29 cellular contexts compared by ENCODE assay signal in genomic region chr4:95162867-95163266, GRCh38.
"Had no signal": no experiment of that assay in that cellular context is flagged by ENCODE, and none has a peak within 500 bp of the region (broad histone marks: within the 10 kb centered on the region; RNA-seq: fewer than 3 reads in every experiment).

No MANE protein-coding gene starts in this region.

- FAIRE-seq: urothelium cell line had no signal

- H3K9me3 ChIP-seq: stomach, suprapubic skin, testis, thoracic aorta, thyroid gland, tibial artery, tibial nerve, transverse colon, upper lobe of left lung, upper lobe of right lung, uterus, vagina had no signal

- H3K4me3 Mint-ChIP-seq: stimulated activated effector memory CD8-positive, alpha-beta T cell treated with anti-CD3 and anti-CD28 coated beads, Interleukin-12 subunit alpha, Interleukin-12 subunit beta, amount 100 ng/mL, for 72 hours; stimulated activated memory B cell treated with anti-CD40 and anti-IgM and Interleukin-4, amounts not matched to agents 10 μg/mL and 1 μg/mL and 100 μg/mL, for 72 hours; stimulated activated naive B cell treated with anti-CD40 and anti-IgM and Interleukin-4, amounts not matched to agents 10 μg/mL and 1 μg/mL and 100 μg/mL, for 72 hours; stimulated activated naive CD8-positive, alpha-beta T cell treated with anti-CD3 and anti-CD28 coated beads, Interleukin-15, amount 100 ng/mL, for 72 hours; stimulated activated naive CD8-positive, alpha-beta T cell treated with anti-CD3 and anti-CD28 coated beads, Interleukin-15, Interleukin-2, amounts not matched to agents 100 ng/mL and 50 ng/mL, for 24 hours; type B pancreatic cell had no signal

- H3K27me3 Mint-ChIP-seq: stimulated activated naive CD8-positive, alpha-beta T cell treated with anti-CD3 and anti-CD28 coated beads, Interleukin-15, Interleukin-2, amounts not matched to agents 100 ng/mL and 50 ng/mL, for 24 hours had no signal

- H3K27ac Mint-ChIP-seq: stimulated activated effector memory CD8-positive, alpha-beta T cell treated with anti-CD3 and anti-CD28 coated beads, Interleukin-12 subunit alpha, Interleukin-12 subunit beta, amount 100 ng/mL, for 72 hours; stimulated activated memory B cell treated with anti-CD40 and anti-IgM and Interleukin-4, amounts not matched to agents 10 μg/mL and 1 μg/mL and 100 μg/mL, for 72 hours; stimulated activated naive B cell treated with anti-CD40 and anti-IgM and Interleukin-4, amounts not matched to agents 10 μg/mL and 1 μg/mL and 100 μg/mL, for 72 hours; stimulated activated naive CD8-positive, alpha-beta T cell treated with anti-CD3 and anti-CD28 coated beads, Interleukin-15, amount 100 ng/mL, for 72 hours; stimulated activated naive CD8-positive, alpha-beta T cell treated with anti-CD3 and anti-CD28 coated beads, Interleukin-15, Interleukin-2, amounts not matched to agents 100 ng/mL and 50 ng/mL, for 24 hours; type B pancreatic cell had no signal

- H3K4me1 ChIP-seq: stomach, suprapubic skin, testis, tibial artery, transverse colon, upper lobe of left lung, upper lobe of right lung, uterus, vagina had no signal

- H3K9me3 Mint-ChIP-seq: stimulated activated effector memory CD8-positive, alpha-beta T cell treated with anti-CD3 and anti-CD28 coated beads, Interleukin-12 subunit alpha, Interleukin-12 subunit beta, amount 100 ng/mL, for 72 hours; stimulated activated memory B cell treated with anti-CD40 and anti-IgM and Interleukin-4, amounts not matched to agents 10 μg/mL and 1 μg/mL and 100 μg/mL, for 72 hours; stimulated activated naive B cell treated with anti-CD40 and anti-IgM and Interleukin-4, amounts not matched to agents 10 μg/mL and 1 μg/mL and 100 μg/mL, for 72 hours; stimulated activated naive CD8-positive, alpha-beta T cell treated with anti-CD3 and anti-CD28 coated beads, Interleukin-15, amount 100 ng/mL, for 72 hours; stimulated activated naive CD8-positive, alpha-beta T cell treated with anti-CD3 and anti-CD28 coated beads, Interleukin-15, Interleukin-2, amounts not matched to agents 100 ng/mL and 50 ng/mL, for 24 hours; type B pancreatic cell had no signal

- H3K36me3 Mint-ChIP-seq: stimulated activated memory B cell treated with anti-CD40 and anti-IgM and Interleukin-4, amounts not matched to agents 10 μg/mL and 1 μg/mL and 100 μg/mL, for 72 hours; stimulated activated naive B cell treated with anti-CD40 and anti-IgM and Interleukin-4, amounts not matched to agents 10 μg/mL and 1 μg/mL and 100 μg/mL, for 72 hours had no signal

- H3K27me3 ChIP-seq: stomach, suprapubic skin, testis, thyroid gland, tibial artery, tibial nerve, transverse colon, upper lobe of left lung, upper lobe of right lung, uterus, vagina had no signal

- ATAC-seq: stimulated activated memory B cell treated with anti-CD40 and anti-IgM and Interleukin-4, amounts not matched to agents 10 μg/mL and 1 μg/mL and 100 μg/mL, for 72 hours; stimulated activated naive B cell treated with anti-CD40 and anti-IgM and Interleukin-4, amounts not matched to agents 10 μg/mL and 1 μg/mL and 100 μg/mL, for 72 hours; stimulated activated naive CD8-positive, alpha-beta T cell treated with anti-CD3 and anti-CD28 coated beads, Interleukin-15, amount 100 ng/mL, for 72 hours; stimulated activated naive CD8-positive, alpha-beta T cell treated with anti-CD3 and anti-CD28 coated beads, Interleukin-15, Interleukin-2, amounts not matched to agents 100 U/mL and 50 U/mL, for 24 hours; upper lobe of right lung had no signal

- DNase-seq: stimulated activated CD4-positive, alpha-beta T cell treated with anti-CD3 and anti-CD28 coated beads, Interleukin-2, amount 100 ng/mL, for 48 hours; stimulated activated CD4-positive, alpha-beta T cell treated with anti-CD3 and anti-CD28 coated beads, Interleukin-4, amount 100 ng/mL, for 1 hour; stimulated activated CD4-positive, alpha-beta T cell treated with anti-CD3 and anti-CD28 coated beads, Interleukin-4, amount 100 ng/mL, for 24 hours; stimulated activated CD4-positive, alpha-beta T cell treated with anti-CD3 and anti-CD28 coated beads, Interleukin-4, amount 100 ng/mL, for 4 hours; stimulated activated CD8-positive, alpha-beta memory T cell treated with anti-CD3 and anti-CD28 coated beads, Interleukin-4, amount 100 ng/mL, for 48 hours; stimulated activated naive B cell treated with anti-CD40 and anti-IgM and Interleukin-4, amounts not matched to agents 10 μg/mL and 1 μg/mL and 100 μg/mL, for 72 hours; stimulated activated naive CD4-positive, alpha-beta T cell; stimulated activated naive CD4-positive, alpha-beta T cell treated with Interleukin-2 at 50 U/mL for 16 hours; stimulated activated naive CD8-positive, alpha-beta T cell treated with anti-CD3 and anti-CD28 coated beads, Interleukin-15, amount 100 ng/mL, for 72 hours; stimulated activated naive CD8-positive, alpha-beta T cell treated with anti-CD3 and anti-CD28 coated beads, Interleukin-15, Interleukin-2, amounts not matched to agents 100 U/mL and 50 U/mL, for 24 hours; stomach; substantia nigra; testis; thyroid gland; tibial artery; transverse colon; trophoblast cell; upper lobe of left lung; upper lobe of right lung; uterus had no signal

- H3K27ac ChIP-seq: stomach, suprapubic skin, testis, thoracic aorta, thyroid gland, tibial artery, tibial nerve, transverse colon, upper lobe of left lung, upper lobe of right lung, uterus, vagina had no signal

- H3K4me3 ChIP-seq: stomach, suprapubic skin, testis, thoracic aorta, thyroid gland, tibial artery, tibial nerve, transverse colon, upper lobe of left lung, upper lobe of right lung, uterus, vagina had no signal

- H3K4me1 Mint-ChIP-seq: stimulated activated memory B cell treated with anti-CD40 and anti-IgM and Interleukin-4, amounts not matched to agents 10 μg/mL and 1 μg/mL and 100 μg/mL, for 72 hours had no signal

- H3K36me3 ChIP-seq: stomach, suprapubic skin, thoracic aorta, thyroid gland, tibial artery, transverse colon, upper lobe of left lung, upper lobe of right lung, uterus, vagina had no signal
